In the genomic region with DNA sequence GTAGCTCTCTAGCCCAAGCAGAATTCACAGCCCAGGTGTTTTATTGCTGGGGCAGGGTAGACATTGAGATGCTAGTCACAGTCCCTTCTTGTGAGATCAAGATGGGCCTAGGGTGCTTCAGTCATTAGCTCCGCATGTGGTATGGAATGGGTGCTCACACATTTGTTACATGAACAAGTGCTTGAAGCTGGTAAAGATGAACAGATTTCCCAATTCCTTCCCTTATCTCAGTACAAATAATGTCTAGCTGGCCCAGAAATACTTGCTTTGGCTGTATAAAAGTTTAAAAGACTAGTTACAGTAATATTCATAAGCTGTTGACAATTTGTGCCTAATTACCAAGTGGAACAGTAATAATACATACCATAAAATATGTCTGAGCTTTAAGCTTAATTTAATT, we compare ENCODE assay signal across 15 cellular contexts.
DNase-seq lines count a peak whose midpoint lies in the region; ATAC-seq and TF ChIP-seq lines count a peak whose summit lies in the region.
"Had no signal": no experiment of that assay in that cellular context is flagged by ENCODE, and none has a peak within 500 bp of the region (broad histone marks: within the 10 kb centered on the region; RNA-seq: fewer than 3 reads in every experiment).

No MANE protein-coding gene starts in this region.

- no peak for DNase-seq in cardiac muscle cell (ENCODE audit: low read depth in 1 of 2, low spot score in 1 of 2)
- DNase-seq in left cardiac atrium = no peak
- DNase-seq in WERI-Rb-1 = no peak
- peak; percentile 7 for DNase-seq in fibroblast of the aortic adventitia (ENCODE audit: low read depth)
- no peak for DNase-seq in trophoblast cell
- no peak for DNase-seq in activated CD4-positive, alpha-beta T cell treated with anti-CD3 and anti-CD28 coated beads, Interleukin-2, amount 50 U/mL, for 1 hour
- DNase-seq: CD4-positive, alpha-beta memory T cell; DMS79 treated with DMSO at 0.1 percent for 48 hours; GOT3; HFFc6 had no signal

- H3K9ac ChIP-seq in trophoblast cell (ENCODE audit: low read length) = no peak overlapping the region
- H3K9ac ChIP-seq: BLaER1 had no signal

- H4K91ac ChIP-seq in trophoblast cell (ENCODE audit: low read depth, low read length) = no peak overlapping the region

- H3K4me1 ChIP-seq in cardiac muscle cell (ENCODE audit: low read depth) (peaks cover 17% of the 10 kb centered on the region), trophoblast cell (ENCODE audit: control insufficient read depth in 1 of 2, insufficient read depth in 2 of 2, low read length in 2 of 2) (peaks cover 2 to 6% of the 10 kb centered on the region in 2 experiments)
- H3K4me1 ChIP-seq: BLaER1 had no signal

- H2BK12ac ChIP-seq in trophoblast cell (ENCODE audit: low read length) = no peak overlapping the region

- no peak overlapping the region for H3K4ac ChIP-seq in trophoblast cell (ENCODE audit: low read depth, low read length)

- H2AFZ ChIP-seq in trophoblast cell (ENCODE audit: insufficient read depth, low read length, poor library complexity) = no peak overlapping the region

- TF ChIP-seq CTCF in cardiac muscle cell (IDR thresholded peaks at IDR 0.05; ENCODE audit: low read depth, low read length) (no peak), WERI-Rb-1 (IDR thresholded peaks at IDR 0.05; ENCODE audit: low read depth, low read length) (no peak), fibroblast of the aortic adventitia (IDR thresholded peaks at IDR 0.05; ENCODE audit: insufficient read depth, low read length) (no peak)

- H2BK120ac ChIP-seq in trophoblast cell (ENCODE audit: insufficient read depth, low read length, poor library complexity) = no peak overlapping the region

- H4K12ac ChIP-seq in trophoblast cell (ENCODE audit: low read depth, low read length) = no peak overlapping the region

- no peak overlapping the region for H3K18ac ChIP-seq in trophoblast cell (ENCODE audit: low read length)

- H3K27me3 ChIP-seq in cardiac muscle cell = no peaks in the 10 kb centered on the region
- no peaks in the 10 kb centered on the region for H3K27me3 ChIP-seq in WERI-Rb-1 (ENCODE audit: insufficient read depth, low read depth, severe bottlenecking)
- no peaks in the 10 kb centered on the region for H3K27me3 ChIP-seq in trophoblast cell (ENCODE audit: insufficient read depth, low read length)
- H3K27me3 ChIP-seq: BLaER1 had no signal

- no peak overlapping the region for H3K23ac ChIP-seq in trophoblast cell (ENCODE audit: low read length)

- H3K9me3 ChIP-seq in cardiac muscle cell (ENCODE audit: low read depth) (no peaks in the 10 kb centered on the region), WERI-Rb-1 (ENCODE audit: severe bottlenecking) (no peaks in the 10 kb centered on the region), trophoblast cell (ENCODE audit: insufficient read depth, low read depth, low read length) (no peaks in the 10 kb centered on the region)
- H3K9me3 ChIP-seq: BLaER1 had no signal

- H3K36me3 ChIP-seq in cardiac muscle cell (peaks cover 3% of the 10 kb centered on the region), WERI-Rb-1 (peaks cover 4% of the 10 kb centered on the region), trophoblast cell (ENCODE audit: control insufficient read depth in 1 of 2, insufficient read depth in 2 of 2, low read length in 2 of 2) (no peaks in the 10 kb centered on the region)

- peak overlapping the region; percentile 18 for H3K27ac ChIP-seq in cardiac muscle cell
- H3K27ac ChIP-seq in WERI-Rb-1 = peak overlapping the region; percentile 75; the same call in 1 of the 2 replicates
- no peak overlapping the region for H3K27ac ChIP-seq in trophoblast cell (ENCODE audit: low read depth, low read length)
- H3K27ac ChIP-seq: 22Rv1, BLaER1 had no signal

- H3K4me3 ChIP-seq in cardiac muscle cell = no peak overlapping the region
- no peak overlapping the region for H3K4me3 ChIP-seq in WERI-Rb-1 (ENCODE audit: low read depth, low read length)
- no peak overlapping the region for H3K4me3 ChIP-seq in fibroblast of the aortic adventitia (ENCODE audit: low read depth, low read length)
- H3K4me3 ChIP-seq in trophoblast cell (ENCODE audit: low read depth, low read length) = peak overlapping the region; percentile 28
- H3K4me3 ChIP-seq: BLaER1 had no signal

- H2AK5ac ChIP-seq in trophoblast cell (ENCODE audit: low read length) = no peak overlapping the region

- intact Hi-C loops in left cardiac atrium (cut with DNase I) = no loop called here

- no peak overlapping the region for H3K14ac ChIP-seq in trophoblast cell (ENCODE audit: low read length)

- ATAC-seq in left cardiac atrium = no peak
- ATAC-seq in HG02884 (IDR thresholded peaks at IDR 0.05; ENCODE audit: unreplicated experiment) = no peak
- ATAC-seq in GM21717 (IDR thresholded peaks at IDR 0.05; ENCODE audit: unreplicated experiment) = no peak
- ATAC-seq: HCT116 had no signal

- H3K79me2 ChIP-seq in trophoblast cell (ENCODE audit: control insufficient read depth, insufficient read depth, low read length, poor library complexity) = no peaks in the 10 kb centered on the region

- H3K79me1 ChIP-seq in trophoblast cell (ENCODE audit: low read length) = no peaks in the 10 kb centered on the region

- H3K4me2 ChIP-seq in trophoblast cell (ENCODE audit: low read length) = no peak overlapping the region
- H3K4me2 ChIP-seq: BLaER1 had no signal

- WGBS in trophoblast cell (ENCODE audit: extremely low coverage, insufficient coverage, insufficient read length) = no CpG with 5 or more reads among the region's 1 CpG

- H2BK5ac ChIP-seq in trophoblast cell (ENCODE audit: low read depth, low read length, poor library complexity) = no peak overlapping the region

- H4K8ac ChIP-seq in trophoblast cell (ENCODE audit: low read depth, low read length) = no peak overlapping the region
